ENCODE assay signal across 1 cellular context in the genomic region with DNA sequence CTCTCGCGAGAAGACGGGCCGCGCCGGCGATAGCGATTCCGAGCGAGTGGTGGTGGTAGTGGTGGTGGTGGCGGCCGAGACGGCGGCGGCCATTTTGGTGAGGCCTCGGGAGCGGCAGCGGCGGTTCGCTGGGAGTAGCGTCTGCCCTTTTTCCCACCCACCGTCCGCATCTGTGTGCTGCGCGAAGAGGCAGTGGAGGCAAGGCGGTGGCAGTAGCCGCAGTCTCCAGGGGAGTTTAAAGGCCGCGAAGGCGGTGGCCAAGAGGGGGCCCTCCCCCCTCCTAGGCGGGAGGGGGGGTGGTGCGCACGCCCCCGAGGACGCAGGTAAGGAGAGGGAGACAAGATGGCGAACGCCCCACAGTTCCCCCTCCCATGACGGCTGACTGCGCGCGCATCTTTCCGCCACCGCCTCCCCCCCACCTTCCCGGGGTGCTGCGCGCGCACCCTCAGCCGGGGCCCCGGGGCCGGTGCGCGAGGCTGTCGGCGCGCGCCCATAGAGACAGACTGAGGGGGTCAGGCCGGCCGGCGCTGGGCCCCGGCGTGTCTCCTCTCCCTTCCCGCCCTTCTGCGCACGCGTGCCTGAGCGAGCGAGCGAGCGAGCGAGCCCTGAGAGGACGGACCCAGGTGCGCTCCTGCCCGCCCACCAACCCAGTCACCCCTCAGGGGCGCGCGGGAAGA.
TF ChIP-seq lines count a peak whose summit lies in the region.

No MANE protein-coding gene starts in this region.

TF ChIP-seq in HepG2, 621 proteins besides CTCF, POLR2A, EP300 and RAD21 (continued from another document and continues in another):
- TF ChIP-seq, protein P1, sequence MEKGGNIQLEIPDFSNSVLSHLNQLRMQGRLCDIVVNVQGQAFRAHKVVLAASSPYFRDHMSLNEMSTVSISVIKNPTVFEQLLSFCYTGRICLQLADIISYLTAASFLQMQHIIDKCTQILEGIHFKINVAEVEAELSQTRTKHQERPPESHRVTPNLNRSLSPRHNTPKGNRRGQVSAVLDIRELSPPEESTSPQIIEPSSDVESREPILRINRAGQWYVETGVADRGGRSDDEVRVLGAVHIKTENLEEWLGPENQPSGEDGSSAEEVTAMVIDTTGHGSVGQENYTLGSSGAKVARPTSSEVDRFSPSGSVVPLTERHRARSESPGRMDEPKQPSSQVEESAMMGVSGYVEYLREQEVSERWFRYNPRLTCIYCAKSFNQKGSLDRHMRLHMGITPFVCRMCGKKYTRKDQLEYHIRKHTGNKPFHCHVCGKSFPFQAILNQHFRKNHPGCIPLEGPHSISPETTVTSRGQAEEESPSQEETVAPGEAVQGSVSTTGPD (CRISPR knock-in tag; IDR thresholded peaks at IDR 0.05): peak; percentile 78; the same call in 1 of the 2 replicates
- TF ChIP-seq GTF3A (CRISPR knock-in tag; conservative IDR thresholded peaks at IDR 0.05) (no peak; the same call in 1 of the 2 replicates), KDM6A (CRISPR knock-in tag; IDR thresholded peaks at IDR 0.05; ENCODE audit: low read depth) (0 out of 2 replicates have a peak, but pooled peaks have one; percentile 23), ZNF615 (CRISPR knock-in tag; IDR thresholded peaks at IDR 0.05; ENCODE audit: borderline replicate concordance) (no peak; the same call in 1 of the 2 replicates), HOXA9 (CRISPR knock-in tag; IDR thresholded peaks at IDR 0.05; ENCODE audit: borderline replicate concordance) (peak; percentile 85), REXO4 (CRISPR knock-in tag; IDR thresholded peaks at IDR 0.05; ENCODE audit: borderline replicate concordance) (0 out of 2 replicates have a peak, but pooled peaks have one; percentile 64), SRSF4 (IDR thresholded peaks at IDR 0.05; ENCODE audit: low read depth, low read length, poor library complexity, severe bottlenecking) (no peak), PAF1 (CRISPR knock-in tag; IDR thresholded peaks at IDR 0.05) (no peak), DR1 (CRISPR knock-in tag; IDR thresholded peaks at IDR 0.05) (peak; percentile 79), TP53 (CRISPR knock-in tag; conservative IDR thresholded peaks at IDR 0.05) (no peak), CREM (IDR thresholded peaks at IDR 0.05) (peak; percentile 13; the same call in 1 of the 2 replicates), CREM (CRISPR knock-in tag; IDR thresholded peaks at IDR 0.05) (peak; percentile 42; the same call in 1 of the 2 replicates), NR1H2 (CRISPR knock-in tag; IDR thresholded peaks at IDR 0.05; ENCODE audit: borderline replicate concordance, low read depth) (peak; percentile 25; the same call in 1 of the 2 replicates), TSC22D2 (CRISPR knock-in tag; IDR thresholded peaks at IDR 0.05; ENCODE audit: borderline replicate concordance) (peak; percentile 80; the same call in 1 of the 2 replicates), ZNF879 (CRISPR knock-in tag; IDR thresholded peaks at IDR 0.05) (no peak; the same call in 1 of the 2 replicates), KAT7 (CRISPR knock-in tag; IDR thresholded peaks at IDR 0.05; ENCODE audit: borderline replicate concordance) (peak; percentile 79; the same call in 1 of the 2 replicates), RFXAP (CRISPR knock-in tag; IDR thresholded peaks at IDR 0.05; ENCODE audit: borderline replicate concordance) (peak; percentile 83; the same call in 1 of the 2 replicates), HNRNPL (IDR thresholded peaks at IDR 0.05; ENCODE audit: low read depth, low read length) (peak; percentile 83; the same call in 1 of the 2 replicates), ZSCAN21 (CRISPR knock-in tag; IDR thresholded peaks at IDR 0.05; ENCODE audit: borderline replicate concordance) (peak; percentile 94), ZBTB42 (CRISPR knock-in tag; IDR thresholded peaks at IDR 0.05) (0 out of 2 replicates have a peak, but pooled peaks have one; percentile 81), NAIF1 (CRISPR knock-in tag; IDR thresholded peaks at IDR 0.05; ENCODE audit: borderline replicate concordance) (0 out of 2 replicates have a peak, but pooled peaks have one; percentile 84), RNF2 (conservative IDR thresholded peaks at IDR 0.05; ENCODE audit: low read depth) (peak; percentile 72), ZNF441 (CRISPR knock-in tag; IDR thresholded peaks at IDR 0.05; ENCODE audit: borderline replicate concordance) (no peak; the same call in 1 of the 2 replicates), ZNF749 (CRISPR knock-in tag; IDR thresholded peaks at IDR 0.05; ENCODE audit: borderline replicate concordance) (peak; percentile 89), KDM5B (CRISPR knock-in tag; IDR thresholded peaks at IDR 0.05; ENCODE audit: borderline replicate concordance) (peak; percentile 97), RXRA (CRISPR knock-in tag; IDR thresholded peaks at IDR 0.05) (peak; percentile 93), ZSCAN31 (CRISPR knock-in tag; IDR thresholded peaks at IDR 0.05; ENCODE audit: low read depth) (peak; percentile 72), THYN1 (CRISPR knock-in tag; IDR thresholded peaks at IDR 0.05; ENCODE audit: borderline replicate concordance, low read depth) (no peak), RBM22 (optimal IDR thresholded peaks at IDR 0.05; ENCODE audit: low read length) (peak; percentile 96), MAFG (CRISPR knock-in tag; IDR thresholded peaks at IDR 0.05) (no peak), ZBTB38 (CRISPR knock-in tag; IDR thresholded peaks at IDR 0.05) (peak; percentile 91; the same call in 1 of the 2 replicates)
- TF ChIP-seq, protein P2, sequence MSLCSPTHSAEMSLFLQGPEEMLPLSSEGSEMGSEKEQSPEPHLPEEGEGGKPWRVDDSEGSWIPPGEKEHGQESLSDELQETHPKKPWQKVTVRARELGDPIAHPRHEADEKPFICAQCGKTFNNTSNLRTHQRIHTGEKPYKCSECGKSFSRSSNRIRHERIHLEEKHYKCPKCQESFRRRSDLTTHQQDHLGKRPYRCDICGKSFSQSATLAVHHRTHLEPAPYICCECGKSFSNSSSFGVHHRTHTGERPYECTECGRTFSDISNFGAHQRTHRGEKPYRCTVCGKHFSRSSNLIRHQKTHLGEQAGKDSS (CRISPR knock-in tag; IDR thresholded peaks at IDR 0.05; ENCODE audit: borderline replicate concordance, low read depth): peak; percentile 90
- TF ChIP-seq, protein P3, sequence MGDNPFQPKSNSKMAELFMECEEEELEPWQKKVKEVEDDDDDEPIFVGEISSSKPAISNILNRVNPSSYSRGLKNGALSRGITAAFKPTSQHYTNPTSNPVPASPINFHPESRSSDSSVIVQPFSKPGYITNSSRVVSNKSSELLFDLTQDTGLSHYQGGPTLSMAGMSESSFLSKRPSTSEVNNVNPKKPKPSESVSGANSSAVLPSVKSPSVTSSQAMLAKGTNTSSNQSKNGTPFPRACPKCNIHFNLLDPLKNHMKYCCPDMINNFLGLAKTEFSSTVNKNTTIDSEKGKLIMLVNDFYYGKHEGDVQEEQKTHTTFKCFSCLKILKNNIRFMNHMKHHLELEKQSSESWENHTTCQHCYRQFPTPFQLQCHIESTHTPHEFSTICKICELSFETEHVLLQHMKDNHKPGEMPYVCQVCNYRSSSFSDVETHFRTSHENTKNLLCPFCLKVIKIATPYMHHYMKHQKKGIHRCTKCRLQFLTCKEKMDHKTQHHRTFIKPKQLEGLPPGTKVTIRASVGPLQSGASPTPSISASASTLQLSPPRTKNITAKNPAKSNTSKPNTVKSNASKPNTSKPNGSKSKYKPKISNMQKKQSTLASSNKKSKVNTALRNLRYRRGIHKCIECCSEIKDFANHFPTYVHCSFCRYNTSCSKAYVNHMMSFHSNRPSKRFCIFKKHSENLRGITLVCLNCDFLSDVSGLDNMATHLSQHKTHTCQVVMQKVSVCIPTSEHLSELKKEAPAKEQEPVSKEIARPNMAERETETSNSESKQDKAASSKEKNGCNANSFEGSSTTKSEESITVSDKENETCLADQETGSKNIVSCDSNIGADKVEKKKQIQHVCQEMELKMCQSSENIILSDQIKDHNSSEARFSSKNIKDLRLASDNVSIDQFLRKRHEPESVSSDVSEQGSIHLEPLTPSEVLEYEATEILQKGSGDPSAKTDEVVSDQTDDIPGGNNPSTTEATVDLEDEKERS (CRISPR knock-in tag; IDR thresholded peaks at IDR 0.05): peak; percentile 35; the same call in 1 of the 2 replicates
- TF ChIP-seq, protein P4, sequence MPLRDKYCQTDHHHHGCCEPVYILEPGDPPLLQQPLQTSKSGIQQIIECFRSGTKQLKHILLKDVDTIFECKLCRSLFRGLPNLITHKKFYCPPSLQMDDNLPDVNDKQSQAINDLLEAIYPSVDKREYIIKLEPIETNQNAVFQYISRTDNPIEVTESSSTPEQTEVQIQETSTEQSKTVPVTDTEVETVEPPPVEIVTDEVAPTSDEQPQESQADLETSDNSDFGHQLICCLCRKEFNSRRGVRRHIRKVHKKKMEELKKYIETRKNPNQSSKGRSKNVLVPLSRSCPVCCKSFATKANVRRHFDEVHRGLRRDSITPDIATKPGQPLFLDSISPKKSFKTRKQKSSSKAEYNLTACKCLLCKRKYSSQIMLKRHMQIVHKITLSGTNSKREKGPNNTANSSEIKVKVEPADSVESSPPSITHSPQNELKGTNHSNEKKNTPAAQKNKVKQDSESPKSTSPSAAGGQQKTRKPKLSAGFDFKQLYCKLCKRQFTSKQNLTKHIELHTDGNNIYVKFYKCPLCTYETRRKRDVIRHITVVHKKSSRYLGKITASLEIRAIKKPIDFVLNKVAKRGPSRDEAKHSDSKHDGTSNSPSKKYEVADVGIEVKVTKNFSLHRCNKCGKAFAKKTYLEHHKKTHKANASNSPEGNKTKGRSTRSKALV (CRISPR knock-in tag; IDR thresholded peaks at IDR 0.05): no peak; the same call in 1 of the 2 replicates
- TF ChIP-seq, protein P5, sequence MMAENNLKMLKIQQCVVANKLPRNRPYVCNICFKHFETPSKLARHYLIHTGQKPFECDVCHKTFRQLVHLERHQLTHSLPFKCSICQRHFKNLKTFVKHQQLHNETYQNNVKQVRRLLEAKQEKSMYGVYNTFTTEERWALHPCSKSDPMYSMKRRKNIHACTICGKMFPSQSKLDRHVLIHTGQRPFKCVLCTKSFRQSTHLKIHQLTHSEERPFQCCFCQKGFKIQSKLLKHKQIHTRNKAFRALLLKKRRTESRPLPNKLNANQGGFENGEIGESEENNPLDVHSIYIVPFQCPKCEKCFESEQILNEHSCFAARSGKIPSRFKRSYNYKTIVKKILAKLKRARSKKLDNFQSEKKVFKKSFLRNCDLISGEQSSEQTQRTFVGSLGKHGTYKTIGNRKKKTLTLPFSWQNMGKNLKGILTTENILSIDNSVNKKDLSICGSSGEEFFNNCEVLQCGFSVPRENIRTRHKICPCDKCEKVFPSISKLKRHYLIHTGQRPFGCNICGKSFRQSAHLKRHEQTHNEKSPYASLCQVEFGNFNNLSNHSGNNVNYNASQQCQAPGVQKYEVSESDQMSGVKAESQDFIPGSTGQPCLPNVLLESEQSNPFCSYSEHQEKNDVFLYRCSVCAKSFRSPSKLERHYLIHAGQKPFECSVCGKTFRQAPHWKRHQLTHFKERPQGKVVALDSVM (CRISPR knock-in tag; IDR thresholded peaks at IDR 0.05): peak; percentile 77
- TF ChIP-seq, protein P6, sequence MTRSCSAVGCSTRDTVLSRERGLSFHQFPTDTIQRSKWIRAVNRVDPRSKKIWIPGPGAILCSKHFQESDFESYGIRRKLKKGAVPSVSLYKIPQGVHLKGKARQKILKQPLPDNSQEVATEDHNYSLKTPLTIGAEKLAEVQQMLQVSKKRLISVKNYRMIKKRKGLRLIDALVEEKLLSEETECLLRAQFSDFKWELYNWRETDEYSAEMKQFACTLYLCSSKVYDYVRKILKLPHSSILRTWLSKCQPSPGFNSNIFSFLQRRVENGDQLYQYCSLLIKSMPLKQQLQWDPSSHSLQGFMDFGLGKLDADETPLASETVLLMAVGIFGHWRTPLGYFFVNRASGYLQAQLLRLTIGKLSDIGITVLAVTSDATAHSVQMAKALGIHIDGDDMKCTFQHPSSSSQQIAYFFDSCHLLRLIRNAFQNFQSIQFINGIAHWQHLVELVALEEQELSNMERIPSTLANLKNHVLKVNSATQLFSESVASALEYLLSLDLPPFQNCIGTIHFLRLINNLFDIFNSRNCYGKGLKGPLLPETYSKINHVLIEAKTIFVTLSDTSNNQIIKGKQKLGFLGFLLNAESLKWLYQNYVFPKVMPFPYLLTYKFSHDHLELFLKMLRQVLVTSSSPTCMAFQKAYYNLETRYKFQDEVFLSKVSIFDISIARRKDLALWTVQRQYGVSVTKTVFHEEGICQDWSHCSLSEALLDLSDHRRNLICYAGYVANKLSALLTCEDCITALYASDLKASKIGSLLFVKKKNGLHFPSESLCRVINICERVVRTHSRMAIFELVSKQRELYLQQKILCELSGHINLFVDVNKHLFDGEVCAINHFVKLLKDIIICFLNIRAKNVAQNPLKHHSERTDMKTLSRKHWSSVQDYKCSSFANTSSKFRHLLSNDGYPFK (CRISPR knock-in tag; IDR thresholded peaks at IDR 0.05; ENCODE audit: borderline replicate concordance): peak; percentile 99
- TF ChIP-seq, protein P7, sequence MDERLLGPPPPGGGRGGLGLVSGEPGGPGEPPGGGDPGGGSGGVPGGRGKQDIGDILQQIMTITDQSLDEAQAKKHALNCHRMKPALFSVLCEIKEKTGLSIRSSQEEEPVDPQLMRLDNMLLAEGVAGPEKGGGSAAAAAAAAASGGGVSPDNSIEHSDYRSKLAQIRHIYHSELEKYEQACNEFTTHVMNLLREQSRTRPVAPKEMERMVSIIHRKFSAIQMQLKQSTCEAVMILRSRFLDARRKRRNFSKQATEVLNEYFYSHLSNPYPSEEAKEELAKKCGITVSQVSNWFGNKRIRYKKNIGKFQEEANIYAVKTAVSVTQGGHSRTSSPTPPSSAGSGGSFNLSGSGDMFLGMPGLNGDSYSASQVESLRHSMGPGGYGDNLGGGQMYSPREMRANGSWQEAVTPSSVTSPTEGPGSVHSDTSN (CRISPR knock-in tag; IDR thresholded peaks at IDR 0.05): no peak
- TF ChIP-seq, protein P8, sequence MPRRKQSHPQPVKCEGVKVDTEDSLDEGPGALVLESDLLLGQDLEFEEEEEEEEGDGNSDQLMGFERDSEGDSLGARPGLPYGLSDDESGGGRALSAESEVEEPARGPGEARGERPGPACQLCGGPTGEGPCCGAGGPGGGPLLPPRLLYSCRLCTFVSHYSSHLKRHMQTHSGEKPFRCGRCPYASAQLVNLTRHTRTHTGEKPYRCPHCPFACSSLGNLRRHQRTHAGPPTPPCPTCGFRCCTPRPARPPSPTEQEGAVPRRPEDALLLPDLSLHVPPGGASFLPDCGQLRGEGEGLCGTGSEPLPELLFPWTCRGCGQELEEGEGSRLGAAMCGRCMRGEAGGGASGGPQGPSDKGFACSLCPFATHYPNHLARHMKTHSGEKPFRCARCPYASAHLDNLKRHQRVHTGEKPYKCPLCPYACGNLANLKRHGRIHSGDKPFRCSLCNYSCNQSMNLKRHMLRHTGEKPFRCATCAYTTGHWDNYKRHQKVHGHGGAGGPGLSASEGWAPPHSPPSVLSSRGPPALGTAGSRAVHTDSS (CRISPR knock-in tag; conservative IDR thresholded peaks at IDR 0.05): no peak
